1 cellular context compared by ENCODE assay signal in the genomic region with DNA sequence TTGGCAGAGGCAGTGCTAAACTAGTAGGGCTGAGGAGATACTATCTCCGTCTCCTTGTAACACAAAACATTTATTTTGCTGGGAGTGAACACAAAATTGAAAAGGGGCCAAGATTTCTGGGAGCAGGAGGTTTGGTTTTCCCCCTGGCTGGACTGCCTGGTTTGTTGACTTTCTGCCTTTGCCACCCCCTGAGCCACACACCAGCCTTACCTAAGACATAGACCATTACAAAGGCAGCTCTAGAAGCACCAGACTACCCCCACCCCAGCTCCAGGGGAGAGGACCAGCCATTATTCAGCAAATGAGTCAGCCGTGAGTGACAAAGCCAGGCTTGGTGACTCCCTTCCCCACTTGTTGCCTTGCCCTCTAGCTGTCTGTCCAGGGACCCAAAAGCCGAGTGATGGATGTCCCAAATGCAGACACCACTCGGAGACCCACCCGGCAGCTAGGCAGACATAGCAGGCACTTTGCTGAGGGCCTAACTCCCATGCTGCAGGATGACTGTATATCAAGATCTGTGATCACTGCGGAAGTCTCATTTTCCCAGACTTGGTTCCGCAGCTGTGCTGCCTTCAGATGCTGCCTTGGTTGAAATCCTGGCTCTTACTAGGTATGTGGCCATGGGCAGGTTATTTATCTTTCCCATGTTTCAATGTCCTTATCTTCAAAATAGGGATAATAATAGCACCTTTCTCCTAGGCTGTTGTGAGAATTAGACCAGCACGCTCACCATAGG.
TF ChIP-seq lines count a peak whose summit lies in the region.

No MANE protein-coding gene starts in this region.

TF ChIP-seq in GM12878, 131 proteins besides CTCF, POLR2A, EP300 and RAD21 (continued from another document):
- TF ChIP-seq, protein P1, sequence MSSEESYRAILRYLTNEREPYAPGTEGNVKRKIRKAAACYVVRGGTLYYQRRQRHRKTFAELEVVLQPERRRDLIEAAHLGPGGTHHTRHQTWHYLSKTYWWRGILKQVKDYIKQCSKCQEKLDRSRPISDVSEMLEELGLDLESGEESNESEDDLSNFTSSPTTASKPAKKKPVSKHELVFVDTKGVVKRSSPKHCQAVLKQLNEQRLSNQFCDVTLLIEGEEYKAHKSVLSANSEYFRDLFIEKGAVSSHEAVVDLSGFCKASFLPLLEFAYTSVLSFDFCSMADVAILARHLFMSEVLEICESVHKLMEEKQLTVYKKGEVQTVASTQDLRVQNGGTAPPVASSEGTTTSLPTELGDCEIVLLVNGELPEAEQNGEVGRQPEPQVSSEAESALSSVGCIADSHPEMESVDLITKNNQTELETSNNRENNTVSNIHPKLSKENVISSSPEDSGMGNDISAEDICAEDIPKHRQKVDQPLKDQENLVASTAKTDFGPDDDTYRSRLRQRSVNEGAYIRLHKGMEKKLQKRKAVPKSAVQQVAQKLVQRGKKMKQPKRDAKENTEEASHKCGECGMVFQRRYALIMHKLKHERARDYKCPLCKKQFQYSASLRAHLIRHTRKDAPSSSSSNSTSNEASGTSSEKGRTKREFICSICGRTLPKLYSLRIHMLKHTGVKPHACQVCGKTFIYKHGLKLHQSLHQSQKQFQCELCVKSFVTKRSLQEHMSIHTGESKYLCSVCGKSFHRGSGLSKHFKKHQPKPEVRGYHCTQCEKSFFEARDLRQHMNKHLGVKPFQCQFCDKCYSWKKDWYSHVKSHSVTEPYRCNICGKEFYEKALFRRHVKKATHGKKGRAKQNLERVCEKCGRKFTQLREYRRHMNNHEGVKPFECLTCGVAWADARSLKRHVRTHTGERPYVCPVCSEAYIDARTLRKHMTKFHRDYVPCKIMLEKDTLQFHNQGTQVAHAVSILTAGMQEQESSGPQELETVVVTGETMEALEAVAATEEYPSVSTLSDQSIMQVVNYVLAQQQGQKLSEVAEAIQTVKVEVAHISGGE (CRISPR knock-in tag; IDR thresholded peaks at IDR 0.05) = no peak
- TF ChIP-seq, protein P2, sequence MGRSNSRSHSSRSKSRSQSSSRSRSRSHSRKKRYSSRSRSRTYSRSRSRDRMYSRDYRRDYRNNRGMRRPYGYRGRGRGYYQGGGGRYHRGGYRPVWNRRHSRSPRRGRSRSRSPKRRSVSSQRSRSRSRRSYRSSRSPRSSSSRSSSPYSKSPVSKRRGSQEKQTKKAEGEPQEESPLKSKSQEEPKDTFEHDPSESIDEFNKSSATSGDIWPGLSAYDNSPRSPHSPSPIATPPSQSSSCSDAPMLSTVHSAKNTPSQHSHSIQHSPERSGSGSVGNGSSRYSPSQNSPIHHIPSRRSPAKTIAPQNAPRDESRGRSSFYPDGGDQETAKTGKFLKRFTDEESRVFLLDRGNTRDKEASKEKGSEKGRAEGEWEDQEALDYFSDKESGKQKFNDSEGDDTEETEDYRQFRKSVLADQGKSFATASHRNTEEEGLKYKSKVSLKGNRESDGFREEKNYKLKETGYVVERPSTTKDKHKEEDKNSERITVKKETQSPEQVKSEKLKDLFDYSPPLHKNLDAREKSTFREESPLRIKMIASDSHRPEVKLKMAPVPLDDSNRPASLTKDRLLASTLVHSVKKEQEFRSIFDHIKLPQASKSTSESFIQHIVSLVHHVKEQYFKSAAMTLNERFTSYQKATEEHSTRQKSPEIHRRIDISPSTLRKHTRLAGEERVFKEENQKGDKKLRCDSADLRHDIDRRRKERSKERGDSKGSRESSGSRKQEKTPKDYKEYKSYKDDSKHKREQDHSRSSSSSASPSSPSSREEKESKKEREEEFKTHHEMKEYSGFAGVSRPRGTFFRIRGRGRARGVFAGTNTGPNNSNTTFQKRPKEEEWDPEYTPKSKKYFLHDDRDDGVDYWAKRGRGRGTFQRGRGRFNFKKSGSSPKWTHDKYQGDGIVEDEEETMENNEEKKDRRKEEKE (IDR thresholded peaks at IDR 0.05) = no peak
- TF ChIP-seq LARP7 (IDR thresholded peaks at IDR 0.05) (no peak), CHD1 (IDR thresholded peaks at IDR 0.05; ENCODE audit: low read depth, low read length) (no peak), HCFC1 (IDR thresholded peaks at IDR 0.05; ENCODE audit: low read length) (no peak)
- TF ChIP-seq, protein P3, sequence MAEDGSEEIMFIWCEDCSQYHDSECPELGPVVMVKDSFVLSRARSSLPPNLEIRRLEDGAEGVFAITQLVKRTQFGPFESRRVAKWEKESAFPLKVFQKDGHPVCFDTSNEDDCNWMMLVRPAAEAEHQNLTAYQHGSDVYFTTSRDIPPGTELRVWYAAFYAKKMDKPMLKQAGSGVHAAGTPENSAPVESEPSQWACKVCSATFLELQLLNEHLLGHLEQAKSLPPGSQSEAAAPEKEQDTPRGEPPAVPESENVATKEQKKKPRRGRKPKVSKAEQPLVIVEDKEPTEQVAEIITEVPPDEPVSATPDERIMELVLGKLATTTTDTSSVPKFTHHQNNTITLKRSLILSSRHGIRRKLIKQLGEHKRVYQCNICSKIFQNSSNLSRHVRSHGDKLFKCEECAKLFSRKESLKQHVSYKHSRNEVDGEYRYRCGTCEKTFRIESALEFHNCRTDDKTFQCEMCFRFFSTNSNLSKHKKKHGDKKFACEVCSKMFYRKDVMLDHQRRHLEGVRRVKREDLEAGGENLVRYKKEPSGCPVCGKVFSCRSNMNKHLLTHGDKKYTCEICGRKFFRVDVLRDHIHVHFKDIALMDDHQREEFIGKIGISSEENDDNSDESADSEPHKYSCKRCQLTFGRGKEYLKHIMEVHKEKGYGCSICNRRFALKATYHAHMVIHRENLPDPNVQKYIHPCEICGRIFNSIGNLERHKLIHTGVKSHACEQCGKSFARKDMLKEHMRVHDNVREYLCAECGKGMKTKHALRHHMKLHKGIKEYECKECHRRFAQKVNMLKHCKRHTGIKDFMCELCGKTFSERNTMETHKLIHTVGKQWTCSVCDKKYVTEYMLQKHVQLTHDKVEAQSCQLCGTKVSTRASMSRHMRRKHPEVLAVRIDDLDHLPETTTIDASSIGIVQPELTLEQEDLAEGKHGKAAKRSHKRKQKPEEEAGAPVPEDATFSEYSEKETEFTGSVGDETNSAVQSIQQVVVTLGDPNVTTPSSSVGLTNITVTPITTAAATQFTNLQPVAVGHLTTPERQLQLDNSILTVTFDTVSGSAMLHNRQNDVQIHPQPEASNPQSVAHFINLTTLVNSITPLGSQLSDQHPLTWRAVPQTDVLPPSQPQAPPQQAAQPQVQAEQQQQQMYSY (CRISPR knock-in tag; IDR thresholded peaks at IDR 0.05) = no peak
